ENCODE assay signal across 28 cellular contexts in genomic region chr5:58838732-58839131, GRCh38.
"Had no signal": no experiment of that assay in that cellular context is flagged by ENCODE, and none has a peak within 500 bp of the region (broad histone marks: within the 10 kb centered on the region; RNA-seq: fewer than 3 reads in every experiment).

No MANE protein-coding gene starts in this region.

- H3K4me3 ChIP-seq: stomach, testis, thoracic aorta, thyroid gland, tibial artery, tibial nerve, transverse colon, upper lobe of left lung, upper lobe of right lung, uterus, vagina had no signal

- H3K27me3 Mint-ChIP-seq: stimulated activated memory B cell treated with anti-CD40 and anti-IgM and Interleukin-4, amounts not matched to agents 10 μg/mL and 1 μg/mL and 100 μg/mL, for 72 hours; stimulated activated naive B cell treated with anti-CD40 and anti-IgM and Interleukin-4, amounts not matched to agents 10 μg/mL and 1 μg/mL and 100 μg/mL, for 72 hours; type B pancreatic cell had no signal

- H3K27me3 ChIP-seq: stomach, testis, thyroid gland, tibial artery, tibial nerve, transverse colon, upper lobe of left lung, upper lobe of right lung, uterus, vagina had no signal

- H3K4me3 Mint-ChIP-seq: stimulated activated effector memory CD8-positive, alpha-beta T cell treated with anti-CD3 and anti-CD28 coated beads, Interleukin-12 subunit alpha, Interleukin-12 subunit beta, amount 100 ng/mL, for 72 hours; stimulated activated memory B cell treated with anti-CD40 and anti-IgM and Interleukin-4, amounts not matched to agents 10 μg/mL and 1 μg/mL and 100 μg/mL, for 72 hours; stimulated activated naive B cell treated with anti-CD40 and anti-IgM and Interleukin-4, amounts not matched to agents 10 μg/mL and 1 μg/mL and 100 μg/mL, for 72 hours; stimulated activated naive CD8-positive, alpha-beta T cell treated with anti-CD3 and anti-CD28 coated beads, Interleukin-15, amount 100 ng/mL, for 72 hours; stimulated activated naive CD8-positive, alpha-beta T cell treated with anti-CD3 and anti-CD28 coated beads, Interleukin-15, Interleukin-2, amounts not matched to agents 100 ng/mL and 50 ng/mL, for 24 hours; type B pancreatic cell had no signal

- H3K27ac Mint-ChIP-seq: stimulated activated effector memory CD8-positive, alpha-beta T cell treated with anti-CD3 and anti-CD28 coated beads, Interleukin-12 subunit alpha, Interleukin-12 subunit beta, amount 100 ng/mL, for 72 hours; stimulated activated memory B cell treated with anti-CD40 and anti-IgM and Interleukin-4, amounts not matched to agents 10 μg/mL and 1 μg/mL and 100 μg/mL, for 72 hours; stimulated activated naive B cell treated with anti-CD40 and anti-IgM and Interleukin-4, amounts not matched to agents 10 μg/mL and 1 μg/mL and 100 μg/mL, for 72 hours; stimulated activated naive CD8-positive, alpha-beta T cell treated with anti-CD3 and anti-CD28 coated beads, Interleukin-15, amount 100 ng/mL, for 72 hours; stimulated activated naive CD8-positive, alpha-beta T cell treated with anti-CD3 and anti-CD28 coated beads, Interleukin-15, Interleukin-2, amounts not matched to agents 100 ng/mL and 50 ng/mL, for 24 hours; type B pancreatic cell had no signal

- FAIRE-seq: urothelium cell line had no signal

- ATAC-seq: stimulated activated effector memory CD8-positive, alpha-beta T cell treated with anti-CD3 and anti-CD28 coated beads, Interleukin-12 subunit alpha, Interleukin-12 subunit beta, amount 100 ng/mL, for 72 hours; stimulated activated memory B cell treated with anti-CD40 and anti-IgM and Interleukin-4, amounts not matched to agents 10 μg/mL and 1 μg/mL and 100 μg/mL, for 72 hours; stimulated activated naive B cell treated with anti-CD40 and anti-IgM and Interleukin-4, amounts not matched to agents 10 μg/mL and 1 μg/mL and 100 μg/mL, for 72 hours; stimulated activated naive CD8-positive, alpha-beta T cell treated with anti-CD3 and anti-CD28 coated beads, Interleukin-15, amount 100 ng/mL, for 72 hours; stimulated activated naive CD8-positive, alpha-beta T cell treated with anti-CD3 and anti-CD28 coated beads, Interleukin-15, Interleukin-2, amounts not matched to agents 100 U/mL and 50 U/mL, for 24 hours; upper lobe of right lung had no signal

- H3K4me1 ChIP-seq: stomach, testis, thyroid gland, tibial artery, tibial nerve, transverse colon, upper lobe of left lung, upper lobe of right lung, uterus, vagina had no signal

- H3K9me3 ChIP-seq: testis, thyroid gland, uterus had no signal

- H3K36me3 ChIP-seq: stomach, thoracic aorta, thyroid gland, tibial artery, tibial nerve, transverse colon, upper lobe of left lung, upper lobe of right lung, uterus, vagina had no signal

- DNase-seq: stimulated activated CD4-positive, alpha-beta T cell treated with anti-CD3 and anti-CD28 coated beads, Interleukin-2, amount 100 ng/mL, for 48 hours; stimulated activated CD4-positive, alpha-beta T cell treated with anti-CD3 and anti-CD28 coated beads, Interleukin-4, amount 100 ng/mL, for 1 hour; stimulated activated CD4-positive, alpha-beta T cell treated with anti-CD3 and anti-CD28 coated beads, Interleukin-4, amount 100 ng/mL, for 24 hours; stimulated activated CD4-positive, alpha-beta T cell treated with anti-CD3 and anti-CD28 coated beads, Interleukin-4, amount 100 ng/mL, for 4 hours; stimulated activated CD8-positive, alpha-beta memory T cell treated with anti-CD3 and anti-CD28 coated beads, Interleukin-4, amount 100 ng/mL, for 48 hours; stimulated activated naive B cell treated with anti-CD40 and anti-IgM and Interleukin-4, amounts not matched to agents 10 μg/mL and 1 μg/mL and 100 μg/mL, for 72 hours; stimulated activated naive CD4-positive, alpha-beta T cell; stimulated activated naive CD4-positive, alpha-beta T cell treated with Interleukin-2 at 50 U/mL for 16 hours; stimulated activated naive CD8-positive, alpha-beta T cell treated with anti-CD3 and anti-CD28 coated beads, Interleukin-15, amount 100 ng/mL, for 72 hours; stimulated activated naive CD8-positive, alpha-beta T cell treated with anti-CD3 and anti-CD28 coated beads, Interleukin-15, Interleukin-2, amounts not matched to agents 100 U/mL and 50 U/mL, for 24 hours; stomach; substantia nigra; testis; thyroid gland; tibial artery; transverse colon; trophoblast cell; upper lobe of left lung; upper lobe of right lung; uterus had no signal

- H3K27ac ChIP-seq: stomach, testis, thoracic aorta, thyroid gland, tibial artery, tibial nerve, transverse colon, upper lobe of left lung, upper lobe of right lung, uterus, vagina had no signal

- H3K4me1 Mint-ChIP-seq: stimulated activated effector memory CD8-positive, alpha-beta T cell treated with anti-CD3 and anti-CD28 coated beads, Interleukin-12 subunit alpha, Interleukin-12 subunit beta, amount 100 ng/mL, for 72 hours; stimulated activated memory B cell treated with anti-CD40 and anti-IgM and Interleukin-4, amounts not matched to agents 10 μg/mL and 1 μg/mL and 100 μg/mL, for 72 hours; stimulated activated naive CD8-positive, alpha-beta T cell treated with anti-CD3 and anti-CD28 coated beads, Interleukin-15, amount 100 ng/mL, for 72 hours had no signal

- H3K36me3 Mint-ChIP-seq: stimulated activated effector memory CD8-positive, alpha-beta T cell treated with anti-CD3 and anti-CD28 coated beads, Interleukin-12 subunit alpha, Interleukin-12 subunit beta, amount 100 ng/mL, for 72 hours; stimulated activated memory B cell treated with anti-CD40 and anti-IgM and Interleukin-4, amounts not matched to agents 10 μg/mL and 1 μg/mL and 100 μg/mL, for 72 hours; type B pancreatic cell had no signal
